8 cellular contexts compared by ENCODE assay signal in genomic region chr5:42990892-42991291, GRCh38. TPM values are rescaled to one million over a fixed set of nuclear protein-coding genes. Genes with fewer than 3 reads are reported as not detected.
DNase-seq lines count a peak whose midpoint lies in the region; ATAC-seq and TF ChIP-seq lines count a peak whose summit lies in the region.

No MANE protein-coding gene starts in this region.

- intact Hi-C loops in dorsolateral prefrontal cortex (cut with DNase I), result loop anchor here (5.0 to 10.0 kb wide), 3 partner anchors 39 to 79 kb away; no protein-coding TSS in a partner anchor
- intact Hi-C loops in head of caudate nucleus (cut with DNase I), result no loop called here

- H3F3A ChIP-seq in Loucy (ENCODE audit: low read depth), result peaks cover 22% of the 10 kb centered on the region; the same call in 1 of the 2 replicates

- H2AFZ ChIP-seq in Loucy (ENCODE audit: low read length) (no peak overlapping the region), neuronal stem cell (ENCODE audit: low read length) (peak overlapping the region; percentile 89)

- peak overlapping the region; percentile 99 to 100 (median 100) for H3K27ac ChIP-seq in BLaER1 treated with 17β-estradiol and CSF1 and Interleukin-3, amounts not matched to agents 10 nM and 100 nM
- H3K27ac ChIP-seq in dorsolateral prefrontal cortex, result peak overlapping the region in 39 of 59 donors; percentile 10 to 94 (median 88)
- no peak overlapping the region for H3K27ac ChIP-seq in neuronal stem cell (replicated peaks; ENCODE audit: low read length)

- H4K8ac ChIP-seq in neuronal stem cell (ENCODE audit: low read depth, low read length), result no peak overlapping the region

- no peak overlapping the region for H2BK120ac ChIP-seq in neuronal stem cell (ENCODE audit: low read depth, low read length)

- no peak for ATAC-seq in GM21737 (IDR thresholded peaks at IDR 0.05; ENCODE audit: unreplicated experiment)

- H3K79me2 ChIP-seq in Loucy (ENCODE audit: insufficient read depth, low read length), result peaks cover 73% of the 10 kb centered on the region

- H3K18ac ChIP-seq in neuronal stem cell (ENCODE audit: low read length), result no peak overlapping the region

- peak overlapping the region; percentile 75 to 93 (median 84) for H3K4me3 ChIP-seq in BLaER1 treated with 17β-estradiol and CSF1 and Interleukin-3, amounts not matched to agents 10 nM and 100 nM
- H3K4me3 ChIP-seq in Loucy (ENCODE audit: low read length, poor library complexity, severe bottlenecking) (peak overlapping the region; percentile 87), dorsolateral prefrontal cortex (peak overlapping the region in 32 of 59 donors; percentile 17 to 70 (median 57)), neuronal stem cell (ENCODE audit: low read length in 2 of 2) (no peak overlapping the region), BE2C (ENCODE audit: low read depth, low read length) (no peak overlapping the region)

- peak overlapping the region; percentile 86 to 99 (median 96) for H3K4me2 ChIP-seq in BLaER1 treated with 17β-estradiol and CSF1 and Interleukin-3, amounts not matched to agents 10 nM and 100 nM
- H3K4me2 ChIP-seq in Loucy (ENCODE audit: low read depth, low read length, poor library complexity, severe bottlenecking) (peak overlapping the region; percentile 92), neuronal stem cell (ENCODE audit: insufficient read depth, low read length, poor library complexity, severe bottlenecking) (no peak overlapping the region)

- DNase-seq in dorsolateral prefrontal cortex (no peak), neuronal stem cell (ENCODE audit: low spot score) (no peak), head of caudate nucleus (no peak), NCI-H1048 (lab: John Stamatoyannopoulos, UW) (no peak), BE2C (no peak)

- peaks cover 24 to 62% (median 31%) of the 10 kb centered on the region in 10 experiments for H3K4me1 ChIP-seq in BLaER1 treated with 17β-estradiol and CSF1 and Interleukin-3, amounts not matched to agents 10 nM and 100 nM
- H3K4me1 ChIP-seq in Loucy (ENCODE audit: insufficient read depth, low read length, poor library complexity, severe bottlenecking) (peaks cover 24% of the 10 kb centered on the region), neuronal stem cell (ENCODE audit: control insufficient read depth in 2 of 2, insufficient read depth in 1 of 2, low read depth in 1 of 2, low read length in 2 of 2) (peaks cover 3 to 4% of the 10 kb centered on the region in 2 donors), BE2C (no peaks in the 10 kb centered on the region)

- H3K14ac ChIP-seq in neuronal stem cell (ENCODE audit: low read length), result no peak overlapping the region

- no peaks in the 10 kb centered on the region for H3K79me1 ChIP-seq in neuronal stem cell (ENCODE audit: low read depth, low read length)

- H3K9me2 ChIP-seq in Loucy (replicated peaks; ENCODE audit: low read depth, low read length), result no peaks in the 10 kb centered on the region

- no peak overlapping the region for H4K91ac ChIP-seq in neuronal stem cell (ENCODE audit: low read depth, low read length, poor library complexity)

- H2BK5ac ChIP-seq in neuronal stem cell (ENCODE audit: low read length), result no peak overlapping the region

- H4K20me1 ChIP-seq in BLaER1 treated with 17β-estradiol and CSF1 and Interleukin-3, amounts not matched to agents 10 nM and 100 nM, result no peaks in the 10 kb centered on the region
- no peaks in the 10 kb centered on the region for H4K20me1 ChIP-seq in Loucy (ENCODE audit: insufficient read depth, low read length, poor library complexity, severe bottlenecking)

- peaks cover 0 to 35% (median 17%) of the 10 kb centered on the region in 11 experiments; a peak in 11 of 22 replicates for H3K36me3 ChIP-seq in BLaER1 treated with 17β-estradiol and CSF1 and Interleukin-3, amounts not matched to agents 10 nM and 100 nM
- H3K36me3 ChIP-seq in Loucy (ENCODE audit: insufficient read depth, low read length), result no peaks in the 10 kb centered on the region
- no peaks in the 10 kb centered on the region for H3K36me3 ChIP-seq in neuronal stem cell (replicated peaks in 1 of 2; ENCODE audit: control insufficient read depth in 2 of 2, insufficient read depth in 2 of 2, low read length in 2 of 2)
- no peaks in the 10 kb centered on the region for H3K36me3 ChIP-seq in BE2C

- no peak overlapping the region for H2AK5ac ChIP-seq in neuronal stem cell (ENCODE audit: low read depth, low read length)

- H2BK12ac ChIP-seq in neuronal stem cell (ENCODE audit: low read length), result no peak overlapping the region

- H2BK15ac ChIP-seq in neuronal stem cell (ENCODE audit: low read length), result no peak overlapping the region

- peaks cover 0 to 41% (median 30%) of the 10 kb centered on the region in 11 experiments; a peak in 19 of 22 replicates for H3K9me3 ChIP-seq in BLaER1 treated with 17β-estradiol and CSF1 and Interleukin-3, amounts not matched to agents 10 nM and 100 nM (replicated peaks in 1 of 11)
- H3K9me3 ChIP-seq in Loucy (ENCODE audit: insufficient read depth, low read depth, low read length) (no peaks in the 10 kb centered on the region; the same call in 1 of the 2 replicates), neuronal stem cell (replicated peaks in 1 of 2; ENCODE audit: control insufficient read depth in 2 of 2, insufficient read depth in 1 of 2, low read depth in 1 of 2, low read length in 2 of 2) (peaks cover 6 to 12% of the 10 kb centered on the region in 2 donors), BE2C (0 out of 2 replicates have a peak, but pooled peaks cover 3% of the 10 kb centered on the region)

- H3K4ac ChIP-seq in neuronal stem cell (ENCODE audit: low read length), result no peak overlapping the region

- no peak for TF ChIP-seq CTCF in Loucy (conservative IDR thresholded peaks at IDR 0.05; ENCODE audit: low read length)
- TF ChIP-seq CTCF in dorsolateral prefrontal cortex (IDR thresholded peaks at IDR 0.05 in 54 of 56, conservative IDR thresholded peaks at IDR 0.05 in 2 of 56; ENCODE audit: low read depth in 1 of 56, partially characterized antibody in 56 of 56), result no peak
- TF ChIP-seq CTCF in BE2C (IDR thresholded peaks at IDR 0.05; ENCODE audit: low read depth, low read length), result no peak

- peak overlapping the region; percentile 97 to 100 (median 99) for H3K9ac ChIP-seq in BLaER1 treated with 17β-estradiol and CSF1 and Interleukin-3, amounts not matched to agents 10 nM and 100 nM
- H3K9ac ChIP-seq in Loucy (ENCODE audit: low read depth, low read length, poor library complexity, severe bottlenecking) (peak overlapping the region; percentile 99), neuronal stem cell (ENCODE audit: low read depth, low read length, poor library complexity) (no peak overlapping the region)

- no peaks in the 10 kb centered on the region for H3K27me3 ChIP-seq in BLaER1 treated with 17β-estradiol and CSF1 and Interleukin-3, amounts not matched to agents 10 nM and 100 nM
- H3K27me3 ChIP-seq in Loucy (ENCODE audit: insufficient read depth, low read length, poor library complexity, severe bottlenecking), result no peaks in the 10 kb centered on the region
- peaks cover 15 to 92% (median 64%) of the 10 kb centered on the region in 45 donors for H3K27me3 ChIP-seq in dorsolateral prefrontal cortex
- H3K27me3 ChIP-seq in neuronal stem cell (ENCODE audit: control insufficient read depth in 3 of 3, insufficient read depth in 3 of 3, low read depth in 1 of 3, low read length in 3 of 3), result peaks cover 24 to 55% (median 30%) of the 10 kb centered on the region in 3 experiments
- H3K27me3 ChIP-seq in BE2C, result peaks cover 92% of the 10 kb centered on the region

- no peak overlapping the region for H3K23ac ChIP-seq in neuronal stem cell (ENCODE audit: low read depth, low read length, poor library complexity)

- WGBS in neuronal stem cell (ENCODE audit: extremely low coverage in 2 of 2, insufficient read length in 2 of 2, insufficient replicate concordance in 1 of 2), 2 donors, result no CpG with 5 or more reads among the region's 4 CpGs

RNA-seq across cellular contexts. Expression of gene ANXA2R, which starts 49.2 kb away (rescaled TPM):
- total RNA-seq in dorsolateral prefrontal cortex, result 1 to 10 TPM in 111 of 120 experiments, under 1 TPM in 9; 0.48 to 5.2 (median 1.9) TPM
- 0.07 TPM for polyA plus RNA-seq in neuronal stem cell (2013, experiment 1 of 2)
- polyA plus RNA-seq in neuronal stem cell (2013, experiment 2 of 2), result 0.07 TPM
- polyA plus RNA-seq in BE2C (2012; ENCODE audit: insufficient read depth, insufficient read length, low read depth), result 7.1 TPM

Comparison
In these comparisons a context has a peak if more than half of its experiments do, and no peak if none do; other contexts are left out.
1. H3K4me3 ChIP-seq: peak in BLaER1 treated with 17β-estradiol and CSF1 and Interleukin-3, amounts not matched to agents 10 nM and 100 nM (10 of 10), Loucy (single experiment) and dorsolateral prefrontal cortex (32 of 59); none in neuronal stem cell (0 of 2) and BE2C (single experiment).